In genomic region chr2:16818203-16818556, GRCh38 we compare ENCODE assay signal across 29 cellular contexts.
"Had no signal": no experiment of that assay in that cellular context is flagged by ENCODE, and none has a peak within 500 bp of the region (broad histone marks: within the 10 kb centered on the region; RNA-seq: fewer than 3 reads in every experiment).

No MANE protein-coding gene starts in this region.

- ATAC-seq: activated CD4-positive, alpha-beta T cell treated with anti-CD3 and anti-CD28 coated beads for 36 hours; activated CD8-positive, alpha-beta memory T cell treated with anti-CD3 and anti-CD28 coated beads, Interleukin-2, amount 10 ng/mL, durations not matched to agents 7 days and 5 days; activated CD8-positive, alpha-beta T cell treated with anti-CD3 and anti-CD28 coated beads, Interleukin-2, amount 10 ng/mL, durations not matched to agents 7 days and 5 days; activated naive CD8-positive, alpha-beta T cell treated with anti-CD3 and anti-CD28 coated beads, Interleukin-2, amount 50 U/mL, for 24 hours; body of pancreas; esophagus mucosa; heart left ventricle; T-helper 17 cell had no signal

- H3K4me1 ChIP-seq: adrenal gland, body of pancreas, heart left ventricle had no signal

- H3K27me3 ChIP-seq: adrenal gland, body of pancreas had no signal

- DNase-seq: activated CD4-positive, alpha-beta memory T cell treated with anti-CD3 and anti-CD28 coated beads for 36 hours; activated CD4-positive, alpha-beta T cell treated with anti-CD3 and anti-CD28 coated beads for 36 hours; activated CD4-positive, alpha-beta T cell treated with anti-CD3 and anti-CD28 coated beads, Interleukin-2, amount 10 ng/mL, durations not matched to agents 24 days and 14 days; activated CD4-positive, CD25-positive, alpha-beta regulatory T cell; activated CD4-positive, CD25-positive, alpha-beta regulatory T cell treated with anti-CD3 and anti-CD28 coated beads, Interleukin-2, amount 50 U/mL, for 72 hours; activated CD8-positive, alpha-beta memory T cell treated with anti-CD3 and anti-CD28 coated beads, Interleukin-2, amount 10 ng/mL, durations not matched to agents 7 days and 5 days; activated CD8-positive, alpha-beta memory T cell treated with anti-CD3 and anti-CD28 coated beads, Interleukin-2, amount 50 U/mL, for 4 hours; activated CD8-positive, alpha-beta T cell treated with anti-CD3 and anti-CD28 coated beads, Interleukin-2, amount 10 ng/mL, durations not matched to agents 7 days and 5 days; activated effector memory CD4-positive, alpha-beta T cell treated with anti-CD3 and anti-CD28 coated beads, Interleukin-2, amount 50 U/mL, for 16 hours; activated naive CD4-positive, alpha-beta T cell treated with anti-CD3 and anti-CD28 coated beads for 36 hours; activated naive CD8-positive, alpha-beta T cell treated with anti-CD3 and anti-CD28 coated beads for 36 hours; activated naive CD8-positive, alpha-beta T cell treated with anti-CD3 and anti-CD28 coated beads, Interleukin-2, amount 50 U/mL, for 24 hours; activated T-cell treated with anti-CD3 and anti-CD28 coated beads, Interleukin-2, amount 50 U/mL, for 1 hour; activated T-cell treated with anti-CD3 and anti-CD28 coated beads, Interleukin-2, amount 50 U/mL, for 48 hours; adrenal gland; amygdala; aorta; body of pancreas; caudate nucleus; cortex of kidney; dermis blood vessel endothelial cell; effector CD8-positive, alpha-beta T cell; endodermal cell; foreskin fibroblast; heart left ventricle; T-helper 1 cell; T-helper 17 cell; T1000 had no signal

- H3K4me3 ChIP-seq: adrenal gland, body of pancreas, heart left ventricle had no signal

- H3K36me3 ChIP-seq: adrenal gland, heart left ventricle had no signal

- H3K27ac ChIP-seq: adrenal gland, body of pancreas, heart left ventricle had no signal

- H3K9me3 ChIP-seq: adrenal gland, body of pancreas, heart left ventricle had no signal
